1 cellular context compared by ENCODE assay signal in the genomic region with DNA sequence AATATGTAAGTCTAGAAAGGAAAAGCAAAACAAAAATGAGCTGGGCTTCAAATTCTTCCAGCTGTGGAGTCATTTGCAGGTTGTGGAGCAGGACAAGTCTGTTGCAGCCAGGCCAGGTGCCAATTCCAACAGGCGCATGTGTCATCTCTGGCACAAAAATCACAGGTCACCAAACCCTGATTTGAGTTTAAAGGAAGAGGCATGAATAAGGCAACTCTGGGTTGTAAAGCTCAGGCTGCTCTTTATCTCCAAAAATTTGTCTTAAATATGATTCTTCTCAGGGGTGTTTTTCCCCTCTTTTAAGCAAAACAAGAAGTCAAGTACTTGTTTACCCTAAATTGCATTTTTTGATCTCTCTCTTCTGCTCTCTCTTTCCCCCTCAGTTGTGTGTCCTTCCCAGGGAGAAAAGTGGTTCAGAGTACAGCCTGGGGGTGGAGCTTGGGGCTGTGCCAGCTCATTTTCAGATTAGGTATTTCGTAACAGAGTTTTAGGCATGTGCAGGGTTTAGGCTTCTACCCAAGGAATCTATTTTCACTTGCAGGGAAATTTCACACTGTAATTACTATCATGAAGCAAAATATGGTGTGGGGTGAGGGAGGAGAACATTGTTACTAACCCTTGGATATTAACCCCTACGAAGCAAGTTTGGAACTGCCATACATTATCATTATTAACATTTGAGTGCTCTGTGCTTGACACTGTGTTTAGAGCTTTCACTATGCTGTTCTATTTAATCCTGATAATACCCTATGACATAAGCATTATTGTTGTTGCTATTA.
TF ChIP-seq lines count a peak whose summit lies in the region.

No MANE protein-coding gene starts in this region.

TF ChIP-seq in HepG2, 621 proteins besides CTCF, POLR2A, EP300 and RAD21 (continued from another document):
- TF ChIP-seq CSRNP1 (CRISPR knock-in tag; IDR thresholded peaks at IDR 0.05) = peak; percentile 65
- 0 out of 2 replicates have a peak, but pooled peaks have one; percentile 55 for TF ChIP-seq ZBTB20 (CRISPR knock-in tag; IDR thresholded peaks at IDR 0.05; ENCODE audit: borderline replicate concordance, low read depth)
- TF ChIP-seq ATF3 (CRISPR knock-in tag; IDR thresholded peaks at IDR 0.05) = no peak
- TF ChIP-seq HBP1 (CRISPR knock-in tag; IDR thresholded peaks at IDR 0.05; ENCODE audit: low read depth) = no peak; the same call in 1 of the 2 replicates
- no peak for TF ChIP-seq ZNF672 (CRISPR knock-in tag; IDR thresholded peaks at IDR 0.05)
- TF ChIP-seq ARNT (IDR thresholded peaks at IDR 0.05) = no peak
- no peak; the same call in 1 of the 2 replicates for TF ChIP-seq TOE1 (CRISPR knock-in tag; IDR thresholded peaks at IDR 0.05)
- TF ChIP-seq, protein P1, sequence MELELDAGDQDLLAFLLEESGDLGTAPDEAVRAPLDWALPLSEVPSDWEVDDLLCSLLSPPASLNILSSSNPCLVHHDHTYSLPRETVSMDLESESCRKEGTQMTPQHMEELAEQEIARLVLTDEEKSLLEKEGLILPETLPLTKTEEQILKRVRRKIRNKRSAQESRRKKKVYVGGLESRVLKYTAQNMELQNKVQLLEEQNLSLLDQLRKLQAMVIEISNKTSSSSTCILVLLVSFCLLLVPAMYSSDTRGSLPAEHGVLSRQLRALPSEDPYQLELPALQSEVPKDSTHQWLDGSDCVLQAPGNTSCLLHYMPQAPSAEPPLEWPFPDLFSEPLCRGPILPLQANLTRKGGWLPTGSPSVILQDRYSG (CRISPR knock-in tag; IDR thresholded peaks at IDR 0.05) = 0 out of 2 replicates have a peak, but pooled peaks have one; percentile 40
